Comparison of ENCODE assay signal across 22 cellular contexts in genomic region chr18:79697976-79698375, GRCh38. TPM values are rescaled to one million over a fixed set of nuclear protein-coding genes. Genes with fewer than 3 reads are reported as not detected.
DNase-seq lines count a peak whose midpoint lies in the region; ATAC-seq and TF ChIP-seq lines count a peak whose summit lies in the region.
"Had no signal": no experiment of that assay in that cellular context is flagged by ENCODE, and none has a peak within 500 bp of the region (broad histone marks: within the 10 kb centered on the region; RNA-seq: fewer than 3 reads in every experiment).

No MANE protein-coding gene starts in this region.

- no peak overlapping the region for H3K4me3 Mint-ChIP-seq in activated naive CD8-positive, alpha-beta T cell treated with anti-CD3 and anti-CD28 coated beads, Interleukin-2, amount 50 U/mL, for 24 hours
- no peak overlapping the region for H3K4me3 Mint-ChIP-seq in activated naive CD8-positive, alpha-beta T cell treated with anti-CD3 and anti-CD28 coated beads for 36 hours
- no peak overlapping the region for H3K4me3 Mint-ChIP-seq in stimulated activated effector memory CD8-positive, alpha-beta T cell treated with anti-CD3 and anti-CD28 coated beads, Interleukin-12 subunit alpha, Interleukin-12 subunit beta, amount 100 ng/mL, for 72 hours
- H3K4me3 Mint-ChIP-seq: CD8-positive, alpha-beta T cell; IgD-negative memory B cell had no signal

- no peak overlapping the region for H3K4me3 ChIP-seq in prostate gland

- no peaks in the 10 kb centered on the region for H3K27me3 ChIP-seq in prostate gland (replicated peaks; ENCODE audit: insufficient read depth)

- no peak overlapping the region for H3K27ac ChIP-seq in prostate gland

- peaks cover 17% of the 10 kb centered on the region for H3K4me1 Mint-ChIP-seq in activated naive CD8-positive, alpha-beta T cell treated with anti-CD3 and anti-CD28 coated beads, Interleukin-2, amount 50 U/mL, for 24 hours
- peaks cover 2% of the 10 kb centered on the region for H3K4me1 Mint-ChIP-seq in activated naive CD8-positive, alpha-beta T cell treated with anti-CD3 and anti-CD28 coated beads for 36 hours
- H3K4me1 Mint-ChIP-seq in stimulated activated effector memory CD8-positive, alpha-beta T cell treated with anti-CD3 and anti-CD28 coated beads, Interleukin-12 subunit alpha, Interleukin-12 subunit beta, amount 100 ng/mL, for 72 hours, result peaks cover 11% of the 10 kb centered on the region

- no peak for TF ChIP-seq POLR2A in prostate gland (IDR thresholded peaks at IDR 0.05)

- no peak for TF ChIP-seq CTCF in prostate gland (IDR thresholded peaks at IDR 0.05)

- no peaks in the 10 kb centered on the region for H3K9me3 ChIP-seq in prostate gland

- intact Hi-C loops in prostate gland (cut with DNase I), result no loop called here

- peaks cover 46% of the 10 kb centered on the region for H3K36me3 Mint-ChIP-seq in activated naive CD8-positive, alpha-beta T cell treated with anti-CD3 and anti-CD28 coated beads, Interleukin-2, amount 50 U/mL, for 24 hours (ENCODE audit: low read depth)
- peaks cover 14% of the 10 kb centered on the region for H3K36me3 Mint-ChIP-seq in activated naive CD8-positive, alpha-beta T cell treated with anti-CD3 and anti-CD28 coated beads for 36 hours
- peaks cover 86% of the 10 kb centered on the region for H3K36me3 Mint-ChIP-seq in stimulated activated effector memory CD8-positive, alpha-beta T cell treated with anti-CD3 and anti-CD28 coated beads, Interleukin-12 subunit alpha, Interleukin-12 subunit beta, amount 100 ng/mL, for 72 hours

- DNase-seq in activated naive CD8-positive, alpha-beta T cell treated with anti-CD3 and anti-CD28 coated beads, Interleukin-2, amount 50 U/mL, for 24 hours, result no peak
- no peak for DNase-seq in activated naive CD8-positive, alpha-beta T cell treated with anti-CD3 and anti-CD28 coated beads for 36 hours
- DNase-seq in inferior parietal cortex (ENCODE audit: extremely low spot score) (peak; percentile 19), occipital lobe (lab: John Stamatoyannopoulos, UW) (peak; percentile 52), NCI-H2081 (lab: John Stamatoyannopoulos, UW) (no peak), prostate gland (ENCODE audit: low spot score) (no peak), DMS114 treated with DMSO at 0.1 percent for 48 hours (lab: John Stamatoyannopoulos, UW; ENCODE audit: unreplicated experiment) (no peak)
- no peak for DNase-seq in stimulated activated effector memory CD8-positive, alpha-beta T cell treated with anti-CD3 and anti-CD28 coated beads, Interleukin-12 subunit alpha, Interleukin-12 subunit beta, amount 100 ng/mL, for 72 hours (ENCODE audit: low spot score in 2 of 2)
- DNase-seq: 8988T; C1 segment of cervical spinal cord; CD8-positive, alpha-beta T cell; GOT3; NCI-H1105; NCI-H146; NCI-H2029; NCI-H2171; NCI-H345; NCI-H524; NCI-H774; NK-92 treated with Interleukin-12 subunit alpha and Interleukin-12 subunit beta, amount 100 ng/mL, for 24 hours had no signal

- H3K9me3 Mint-ChIP-seq in activated naive CD8-positive, alpha-beta T cell treated with anti-CD3 and anti-CD28 coated beads, Interleukin-2, amount 50 U/mL, for 24 hours, result no peaks in the 10 kb centered on the region
- H3K9me3 Mint-ChIP-seq in activated naive CD8-positive, alpha-beta T cell treated with anti-CD3 and anti-CD28 coated beads for 36 hours, result no peaks in the 10 kb centered on the region
- H3K9me3 Mint-ChIP-seq in stimulated activated effector memory CD8-positive, alpha-beta T cell treated with anti-CD3 and anti-CD28 coated beads, Interleukin-12 subunit alpha, Interleukin-12 subunit beta, amount 100 ng/mL, for 72 hours, result no peaks in the 10 kb centered on the region
- H3K9me3 Mint-ChIP-seq: CD8-positive, alpha-beta T cell; IgD-negative memory B cell had no signal

- H3K27ac Mint-ChIP-seq in activated naive CD8-positive, alpha-beta T cell treated with anti-CD3 and anti-CD28 coated beads, Interleukin-2, amount 50 U/mL, for 24 hours, result peak overlapping the region; percentile 39
- H3K27ac Mint-ChIP-seq in activated naive CD8-positive, alpha-beta T cell treated with anti-CD3 and anti-CD28 coated beads for 36 hours, result no peak overlapping the region
- peak overlapping the region; percentile 26 for H3K27ac Mint-ChIP-seq in stimulated activated effector memory CD8-positive, alpha-beta T cell treated with anti-CD3 and anti-CD28 coated beads, Interleukin-12 subunit alpha, Interleukin-12 subunit beta, amount 100 ng/mL, for 72 hours
- H3K27ac Mint-ChIP-seq: CD8-positive, alpha-beta T cell; IgD-negative memory B cell had no signal

- no peaks in the 10 kb centered on the region for H3K4me1 ChIP-seq in prostate gland (replicated peaks)

- H3K36me3 ChIP-seq in prostate gland, result peaks cover 4 to 7% of the 10 kb centered on the region in 2 donors

- H3K27me3 Mint-ChIP-seq in activated naive CD8-positive, alpha-beta T cell treated with anti-CD3 and anti-CD28 coated beads, Interleukin-2, amount 50 U/mL, for 24 hours, result no peaks in the 10 kb centered on the region
- no peaks in the 10 kb centered on the region for H3K27me3 Mint-ChIP-seq in activated naive CD8-positive, alpha-beta T cell treated with anti-CD3 and anti-CD28 coated beads for 36 hours
- H3K27me3 Mint-ChIP-seq: IgD-negative memory B cell had no signal

- 94% methylated on average over 22 of the region's 22 CpGs for WGBS in prostate gland

- no peak for ATAC-seq in activated naive CD8-positive, alpha-beta T cell treated with anti-CD3 and anti-CD28 coated beads, Interleukin-2, amount 50 U/mL, for 24 hours
- ATAC-seq in stimulated activated effector memory CD8-positive, alpha-beta T cell treated with anti-CD3 and anti-CD28 coated beads, Interleukin-12 subunit alpha, Interleukin-12 subunit beta, amount 100 ng/mL, for 72 hours, result no peak
- ATAC-seq: CD8-positive, alpha-beta T cell; HCT116 had no signal

RNA-seq across cellular contexts. Expression of gene CTDP1, which starts 18.4 kb away (rescaled TPM):
- total RNA-seq in activated naive CD8-positive, alpha-beta T cell treated with anti-CD3 and anti-CD28 coated beads for 36 hours, result 10 to 100 TPM; 44.4 to 44.6 TPM
- total RNA-seq in occipital lobe (14.5 TPM), prostate gland (10 to 100 TPM; 23.0 to 33.6 TPM)

Comparison
In these comparisons a context has a peak if more than half of its experiments do, and no peak if none do; other contexts are left out.
1. DNase-seq: peak in inferior parietal cortex (single experiment) and occipital lobe (single experiment); none in activated naive CD8-positive, alpha-beta T cell treated with anti-CD3 and anti-CD28 coated beads, Interleukin-2, amount 50 U/mL, for 24 hours (single experiment), activated naive CD8-positive, alpha-beta T cell treated with anti-CD3 and anti-CD28 coated beads for 36 hours (single experiment), stimulated activated effector memory CD8-positive, alpha-beta T cell treated with anti-CD3 and anti-CD28 coated beads, Interleukin-12 subunit alpha, Interleukin-12 subunit beta, amount 100 ng/mL, for 72 hours (0 of 2), NCI-H2081 (0 of 2), prostate gland (single experiment) and DMS114 treated with DMSO at 0.1 percent for 48 hours (single experiment).